Comparison of ENCODE assay signal across 8 cellular contexts in genomic region chr17:58710948-58711552, GRCh38. TPM values are rescaled to one million over a fixed set of nuclear protein-coding genes. Genes with fewer than 3 reads are reported as not detected.
DNase-seq lines count a peak whose midpoint lies in the region; ATAC-seq and TF ChIP-seq lines count a peak whose summit lies in the region.

No MANE protein-coding gene starts in this region.

- ATAC-seq in HG02678 (IDR thresholded peaks at IDR 0.05; ENCODE audit: unreplicated experiment) (no peak), HG03045 (IDR thresholded peaks at IDR 0.05; ENCODE audit: unreplicated experiment) (no peak)

- no peak overlapping the region for H3K27ac ChIP-seq in A673 (ENCODE audit: low read depth, low read length, poor library complexity, severe bottlenecking)

- DNase-seq in A673 (ENCODE audit: low spot score): peak; percentile 73
- peak; percentile 58 for DNase-seq in EL
- DNase-seq in NCI-H2029 (lab: John Stamatoyannopoulos, UW): peak; percentile 29
- DNase-seq in fibroblast of peridontal ligament (ENCODE audit: extremely low read depth): peak; percentile 80
- no peak for DNase-seq in progenitor cell of endocrine pancreas (ENCODE audit: low spot score, unreplicated experiment)

- TF ChIP-seq CTCF in A673 (conservative IDR thresholded peaks at IDR 0.05; ENCODE audit: low read depth, low read length) (peak; percentile 89), WI38 (IDR thresholded peaks at IDR 0.05; ENCODE audit: low read depth, low read length) (peak; percentile 41; the same call in 1 of the 2 replicates), progenitor cell of endocrine pancreas (IDR thresholded peaks at IDR 0.05; ENCODE audit: unreplicated experiment) (peak; percentile 87)

- no peaks in the 10 kb centered on the region for H3K9me3 ChIP-seq in A673 (ENCODE audit: low read depth, low read length, poor library complexity, severe bottlenecking)

- no TSS peak for BruUV-seq in A673 (replicated peaks; lab: Mats Ljungman, UMichigan)

- H3K27me3 Mint-ChIP-seq in progenitor cell of endocrine pancreas: no peaks in the 10 kb centered on the region

- H3K4me1 ChIP-seq in A673 (ENCODE audit: insufficient read depth, low read length, poor library complexity, severe bottlenecking): no peaks in the 10 kb centered on the region

- intact Hi-C loops in A673 (cut with micrococcal nuclease; ENCODE audit: unreplicated experiment): loop anchor here (1.0 to 5.0 kb wide), 2 partner anchors 124 to 294 kb away; no protein-coding TSS in a partner anchor

- H3K27ac Mint-ChIP-seq in progenitor cell of endocrine pancreas: no peak overlapping the region

- H3K4me1 Mint-ChIP-seq in progenitor cell of endocrine pancreas (ENCODE audit: low read depth): peaks cover 2% of the 10 kb centered on the region

- H3K9me3 Mint-ChIP-seq in progenitor cell of endocrine pancreas (ENCODE audit: low read depth): no peaks in the 10 kb centered on the region

- peaks cover 11% of the 10 kb centered on the region for H3K36me3 ChIP-seq in A673 (ENCODE audit: insufficient read depth, low read length, poor library complexity, severe bottlenecking)

- H3K27me3 ChIP-seq in A673 (replicated peaks; ENCODE audit: insufficient read depth, low read depth, low read length, poor library complexity): no peaks in the 10 kb centered on the region

- H3K4me3 ChIP-seq in A673 (ENCODE audit: low read depth, low read length, poor library complexity, severe bottlenecking) (no peak overlapping the region), WI38 (ENCODE audit: low read depth, low read length) (no peak overlapping the region)

- CTCF ChIA-PET in A673 (lab: Charles Lee): interaction anchor here (0.5 to 1.5 kb wide), 5 partner anchors 44 to 413 kb away, joined by 3 to 15 read pairs (median 3); partner anchors contain the start of gene TRIM37

- peaks cover 10% of the 10 kb centered on the region for H3K36me3 Mint-ChIP-seq in progenitor cell of endocrine pancreas (ENCODE audit: insufficient read depth)

- H3K4me3 Mint-ChIP-seq in progenitor cell of endocrine pancreas (ENCODE audit: low read depth): no peak overlapping the region

- POLR2A ChIA-PET in A673 (lab: Charles Lee; ENCODE audit: low non-redundant PET): interaction anchor here (0.6 to 0.7 kb wide), 3 partner anchors 206 to 1428 kb away, joined by 3 to 13 read pairs (median 3); no protein-coding TSS in a partner anchor

RNA-seq across cellular contexts. Expression of gene RAD51C, which starts 18.6 kb away (rescaled TPM):
- total RNA-seq in A673 (2021) (79.8 and 80.4 TPM in 2 replicates), progenitor cell of endocrine pancreas (32.7 and 33.3 TPM in 2 replicates)

RNA-seq across cellular contexts. Expression of gene TEX14, which starts 19.2 kb away (rescaled TPM):
- total RNA-seq in A673 (2021): 0.26 and 0.50 TPM in 2 replicates
- 0.11 and 0.22 TPM in 2 replicates for total RNA-seq in progenitor cell of endocrine pancreas

RNA-seq across cellular contexts. Expression of gene PPM1E, which starts 44.6 kb away (rescaled TPM):
- total RNA-seq in A673 (2021): 6.0 and 8.4 TPM in 2 replicates
- 1.6 and 1.7 TPM in 2 replicates for total RNA-seq in progenitor cell of endocrine pancreas
